In genomic region chr6:51265426-51265825, GRCh38 we compare ENCODE assay signal across 1 cellular context.
TF ChIP-seq lines count a peak whose summit lies in the region.

No MANE protein-coding gene starts in this region.

TF ChIP-seq in GM23338, 12 proteins besides CTCF, POLR2A, EP300 and RAD21 (continued from another document):
- TF ChIP-seq ZNF462 (CRISPR knock-in tag; IDR thresholded peaks at IDR 0.05) = no peak
- TF ChIP-seq ZNF331 (CRISPR knock-in tag; IDR thresholded peaks at IDR 0.05; ENCODE audit: low read depth) = no peak
- TF ChIP-seq CREB1 (CRISPR knock-in tag; IDR thresholded peaks at IDR 0.05; ENCODE audit: low read depth) = no peak
- TF ChIP-seq REST (IDR thresholded peaks at IDR 0.05; ENCODE audit: unreplicated experiment) = no peak
- TF ChIP-seq EZH2 (IDR thresholded peaks at IDR 0.05; ENCODE audit: low read depth, unreplicated experiment) = no peak
- TF ChIP-seq ZNF114 (CRISPR knock-in tag; IDR thresholded peaks at IDR 0.05) = no peak
